8 cellular contexts compared by ENCODE assay signal in genomic region chr12:64633940-64634337, GRCh38. TPM values are rescaled to one million over a fixed set of nuclear protein-coding genes. Genes with fewer than 3 reads are reported as not detected.
DNase-seq lines count a peak whose midpoint lies in the region; ATAC-seq, FAIRE-seq and TF ChIP-seq lines count a peak whose summit lies in the region.

No MANE protein-coding gene starts in this region.

- no peak overlapping the region for H2AFZ ChIP-seq in HepG2 (ENCODE audit: low read length)

- H3K36me3 Mint-ChIP-seq in CD8-positive, alpha-beta T cell = peaks cover 75% of the 10 kb centered on the region
- peaks cover 49% of the 10 kb centered on the region for H3K36me3 Mint-ChIP-seq in activated naive CD8-positive, alpha-beta T cell treated with anti-CD3 and anti-CD28 coated beads, Interleukin-2, amount 50 U/mL, for 24 hours (ENCODE audit: low read depth)

- H3K9me3 ChIP-seq in CD8-positive, alpha-beta T cell (ENCODE audit: low read length) = peaks cover 4% of the 10 kb centered on the region
- H3K9me3 ChIP-seq in HepG2 (ENCODE audit: low read length) = no peaks in the 10 kb centered on the region

- H3K9me3 Mint-ChIP-seq in CD8-positive, alpha-beta T cell = peaks cover 7% of the 10 kb centered on the region
- H3K9me3 Mint-ChIP-seq in activated naive CD8-positive, alpha-beta T cell treated with anti-CD3 and anti-CD28 coated beads, Interleukin-2, amount 50 U/mL, for 24 hours = peaks cover 6% of the 10 kb centered on the region

- peak; percentile 51 for ATAC-seq in CD8-positive, alpha-beta T cell
- ATAC-seq in HG03378 (IDR thresholded peaks at IDR 0.05; ENCODE audit: unreplicated experiment) (peak; percentile 48), HepG2 (peak; percentile 99), GM19351 (IDR thresholded peaks at IDR 0.05; ENCODE audit: unreplicated experiment) (no peak), HG02970 (IDR thresholded peaks at IDR 0.05; ENCODE audit: low FRiP score, unreplicated experiment) (no peak)
- peak; percentile 52 for ATAC-seq in activated naive CD8-positive, alpha-beta T cell treated with anti-CD3 and anti-CD28 coated beads, Interleukin-2, amount 50 U/mL, for 24 hours

- H3K4me3 Mint-ChIP-seq in CD8-positive, alpha-beta T cell = peak overlapping the region; percentile 37
- H3K4me3 Mint-ChIP-seq in activated naive CD8-positive, alpha-beta T cell treated with anti-CD3 and anti-CD28 coated beads, Interleukin-2, amount 50 U/mL, for 24 hours = no peak overlapping the region

- CTCF ChIA-PET in CD8-positive, alpha-beta T cell (lab: Charles Lee) = interaction anchor here (0.7 to 1.3 kb wide), 2 partner anchors 83 to 96 kb away, joined by 4 read pairs; no protein-coding TSS in a partner anchor
- CTCF ChIA-PET in HepG2 (lab: Yijun Ruan, JAX; ENCODE audit: low intra/inter-chr PET ratio, low total read pairs) = no interaction called here

- TF ChIP-seq EP300 in HepG2 (IDR thresholded peaks at IDR 0.05; ENCODE audit: low read depth in 2 of 2, low read length in 2 of 2) (0 out of 4 replicates have a peak, but pooled peaks of 1 of the 2 experiments have one; percentile 12), HepG2 (CRISPR knock-in tag; IDR thresholded peaks at IDR 0.05; ENCODE audit: borderline replicate concordance) (no peak)

- TF ChIP-seq POLR2A in HepG2 (IDR thresholded peaks at IDR 0.05; ENCODE audit: insufficient read depth in 1 of 2, low read depth in 2 of 2, low read length in 2 of 2) = no peak

- TF ChIP-seq CTCF in CD8-positive, alpha-beta T cell (IDR thresholded peaks at IDR 0.05) = no peak
- TF ChIP-seq CTCF in HepG2 (CRISPR knock-in tag; IDR thresholded peaks at IDR 0.05) = peak; percentile 34; the same call in 1 of the 2 replicates

- H3K27me3 ChIP-seq in CD8-positive, alpha-beta T cell (ENCODE audit: insufficient read depth, low read length) = no peaks in the 10 kb centered on the region
- H3K27me3 ChIP-seq in HepG2 (ENCODE audit: control insufficient read depth in 1 of 2, insufficient read depth in 2 of 2, low read length in 2 of 2) = no peaks in the 10 kb centered on the region

- peak overlapping the region; percentile 42 for H3K4me2 ChIP-seq in HepG2 (ENCODE audit: low read depth, low read length)

- H3K27ac ChIP-seq in CD8-positive, alpha-beta T cell (ENCODE audit: low read depth, low read length) = no peak overlapping the region
- H3K27ac ChIP-seq in HepG2 (ENCODE audit: extremely low read length, insufficient read depth, low read length) = peak overlapping the region; percentile 36

- H3K36me3 ChIP-seq in CD8-positive, alpha-beta T cell (ENCODE audit: insufficient read depth, low read length) = peaks cover 13% of the 10 kb centered on the region
- H3K36me3 ChIP-seq in HepG2 (replicated peaks in 1 of 2; ENCODE audit: control insufficient read depth in 1 of 2, insufficient read depth in 2 of 2, low read length in 2 of 2) = 0 out of 5 replicates have a peak, but pooled peaks cover 0 to 7% of the 10 kb centered on the region in 2 experiments

- POLR2A ChIA-PET in CD8-positive, alpha-beta T cell (lab: Charles Lee) = interaction anchor here (0.7 to 1.8 kb wide), 6 partner anchors 15 to 36 kb away, joined by 3 to 5 read pairs (median 4); no protein-coding TSS in a partner anchor
- POLR2A ChIA-PET in HepG2 (lab: Yijun Ruan, JAX) = interaction anchor here (0.6 to 2.2 kb wide), 6 partner anchors 9 to 26 kb away, joined by 3 to 14 read pairs (median 3); partner anchors contain the start of gene RASSF3

- in situ Hi-C loops in HepG2 (cut with HindIII; ENCODE audit: extremely low pct_ligation_motif_present, low pct_unique_long_range_greater_than_20kb) = no loop called here

- peak overlapping the region; percentile 73 for H3K27ac Mint-ChIP-seq in CD8-positive, alpha-beta T cell
- peak overlapping the region; percentile 36 for H3K27ac Mint-ChIP-seq in activated naive CD8-positive, alpha-beta T cell treated with anti-CD3 and anti-CD28 coated beads, Interleukin-2, amount 50 U/mL, for 24 hours

- no peak overlapping the region for H3K9ac ChIP-seq in HepG2 (ENCODE audit: insufficient read depth, low read depth, low read length)

- BruUV-seq in HepG2 (replicated peaks; lab: Mats Ljungman, UMichigan) = no TSS peak

- H3K4me1 ChIP-seq in CD8-positive, alpha-beta T cell (ENCODE audit: insufficient read depth, low read length) = peaks cover 86% of the 10 kb centered on the region
- peaks cover 58% of the 10 kb centered on the region for H3K4me1 ChIP-seq in HepG2 (ENCODE audit: insufficient read depth, low read length)

- FAIRE-seq in HepG2 (lab: Jason Lieb, UNC) = peak; percentile 98

- intact Hi-C loops in CD8-positive, alpha-beta T cell (cut with DNase I, micrococcal nuclease) = loop anchor here in 1 of 2 experiments (2.0 kb wide), 2 partner anchors 21 to 41 kb away; no protein-coding TSS in a partner anchor
- intact Hi-C loops in HepG2 (cut with micrococcal nuclease; ENCODE audit: unreplicated experiment) = loop anchor here (1.0 kb wide), 3 partner anchors 9 to 25 kb away; no protein-coding TSS in a partner anchor

- H4K20me1 ChIP-seq in HepG2 (ENCODE audit: insufficient read depth, low read length) = 0 out of 2 replicates have a peak, but pooled peaks cover 3% of the 10 kb centered on the region

- peaks cover 86% of the 10 kb centered on the region for H3K4me1 Mint-ChIP-seq in CD8-positive, alpha-beta T cell (ENCODE audit: low read depth)
- H3K4me1 Mint-ChIP-seq in activated naive CD8-positive, alpha-beta T cell treated with anti-CD3 and anti-CD28 coated beads, Interleukin-2, amount 50 U/mL, for 24 hours = peaks cover 76% of the 10 kb centered on the region

- peak in 3 of 7 experiments; percentile 38 to 58 (median 47) for DNase-seq in CD8-positive, alpha-beta T cell
- no peak for DNase-seq in activated naive CD8-positive, alpha-beta T cell treated with anti-CD3 and anti-CD28 coated beads, Interleukin-2, amount 50 U/mL, for 24 hours
- DNase-seq in HepG2 (ENCODE audit: low spot score) (peak; percentile 88), amniotic stem cell (lab: John Stamatoyannopoulos, UW) (no peak), epidermal melanocyte (ENCODE audit: insufficient read length, low spot score) (no peak)

- peaks cover 54% of the 10 kb centered on the region for H3K79me2 ChIP-seq in HepG2 (ENCODE audit: insufficient read depth, low read length)

- H3K27me3 Mint-ChIP-seq in CD8-positive, alpha-beta T cell (ENCODE audit: low read depth) = no peaks in the 10 kb centered on the region
- H3K27me3 Mint-ChIP-seq in activated naive CD8-positive, alpha-beta T cell treated with anti-CD3 and anti-CD28 coated beads, Interleukin-2, amount 50 U/mL, for 24 hours = no peaks in the 10 kb centered on the region

- H3K4me3 ChIP-seq in CD8-positive, alpha-beta T cell (ENCODE audit: low read depth, low read length) = no peak overlapping the region
- no peak overlapping the region for H3K4me3 ChIP-seq in HepG2 (replicated peaks in 1 of 3; ENCODE audit: insufficient read depth in 1 of 3, low read depth in 2 of 3, low read length in 3 of 3)

- TF ChIP-seq RAD21 in HepG2 (CRISPR knock-in tag; IDR thresholded peaks at IDR 0.05) = no peak

TF ChIP-seq in HepG2, 621 proteins besides CTCF, POLR2A, EP300 and RAD21 (continues in another document):
- TF ChIP-seq SOX5 (CRISPR knock-in tag; IDR thresholded peaks at IDR 0.05; ENCODE audit: borderline replicate concordance) = peak; percentile 97
- TF ChIP-seq ZNF710 (CRISPR knock-in tag; IDR thresholded peaks at IDR 0.05; ENCODE audit: borderline replicate concordance) = peak; percentile 71; the same call in 1 of the 2 replicates
- peak; percentile 42; the same call in 1 of the 2 replicates for TF ChIP-seq ERF (CRISPR knock-in tag; IDR thresholded peaks at IDR 0.05)
- peak; percentile 57; the same call in 1 of the 2 replicates for TF ChIP-seq HMG20A (CRISPR knock-in tag; IDR thresholded peaks at IDR 0.05; ENCODE audit: borderline replicate concordance)

RNA-seq across cellular contexts. Expression of gene RASSF3, which starts 23.6 kb away (rescaled TPM):
- total RNA-seq in CD8-positive, alpha-beta T cell = 100 to 1,000 TPM; 109 to 118 TPM
- total RNA-seq in HepG2 (2016; rRNA removed; fragmentation: Illumina TruSeq; extraction: Trizol) = 16.0 and 21.3 TPM in 2 replicates
- total RNA-seq in HepG2 (2016; cell fraction: cytosol; rRNA removed; fragmentation: Illumina TruSeq; extraction: Trizol; ENCODE audit: low read depth) = 6.2 and 7.7 TPM in 2 replicates
- total RNA-seq in HepG2 (2016; cell fraction: insoluble cytoplasmic fraction; rRNA removed; fragmentation: Illumina TruSeq; extraction: Trizol) = 13.2 and 20.1 TPM in 2 replicates
- total RNA-seq in HepG2 (2016; cell fraction: membrane; rRNA removed; fragmentation: Illumina TruSeq; extraction: Trizol) = 25.5 and 26.0 TPM in 2 replicates
- 9.1 and 10.8 TPM in 2 replicates for total RNA-seq in HepG2 (2016; cell fraction: nucleus; rRNA removed; fragmentation: Illumina TruSeq; extraction: Trizol)
- polyA plus RNA-seq in HepG2 (2011; rRNA removed) = 15.4 and 15.5 TPM in 2 replicates
- polyA plus RNA-seq in HepG2 (2011; cell fraction: cytosol; rRNA removed) = 9.8 and 10.9 TPM in 2 replicates
- 3.9 and 5.1 TPM in 2 replicates for polyA plus RNA-seq in HepG2 (2011; cell fraction: nucleus; rRNA removed)
- 7.1 and 11.1 TPM in 2 replicates for polyA plus RNA-seq in HepG2 (2012)
- 3.6 and 3.9 TPM in 2 replicates for polyA plus RNA-seq in HepG2 (2016; cell fraction: cytosol; fragmentation: Illumina TruSeq; extraction: Trizol; ENCODE audit: low read depth)
- polyA plus RNA-seq in HepG2 (2016; cell fraction: insoluble cytoplasmic fraction; fragmentation: Illumina TruSeq; extraction: Trizol; ENCODE audit: low read depth) = 19.9 and 21.9 TPM in 2 replicates
- polyA plus RNA-seq in HepG2 (2016; cell fraction: membrane; fragmentation: Illumina TruSeq; extraction: Trizol; ENCODE audit: low read depth) = 16.4 and 17.1 TPM in 2 replicates
- 13.2 and 13.5 TPM in 2 replicates for polyA plus RNA-seq in HepG2 (2016; cell fraction: nucleus; fragmentation: Illumina TruSeq; extraction: Trizol; ENCODE audit: insufficient read depth, low read depth)
- 37.6 and 54.4 TPM in 2 replicates for polyA minus RNA-seq in HepG2 (2011; rRNA and poly(A)+ RNA removed; ENCODE audit: low replicate concordance)
- 13.6 and 15.4 TPM in 2 replicates for polyA minus RNA-seq in HepG2 (2011; cell fraction: cytosol; rRNA and poly(A)+ RNA removed)
- polyA minus RNA-seq in HepG2 (2011; cell fraction: nucleus; rRNA and poly(A)+ RNA removed) = 9.4 and 9.9 TPM in 2 replicates

Comparison
In these comparisons a context has a peak if more than half of its experiments do, and no peak if none do; other contexts are left out.
1. ATAC-seq: peak in CD8-positive, alpha-beta T cell (single experiment), HG03378 (single experiment), activated naive CD8-positive, alpha-beta T cell treated with anti-CD3 and anti-CD28 coated beads, Interleukin-2, amount 50 U/mL, for 24 hours (single experiment) and HepG2 (single experiment); none in GM19351 (single experiment) and HG02970 (single experiment).